2 cellular contexts compared by ENCODE assay signal in the genomic region with DNA sequence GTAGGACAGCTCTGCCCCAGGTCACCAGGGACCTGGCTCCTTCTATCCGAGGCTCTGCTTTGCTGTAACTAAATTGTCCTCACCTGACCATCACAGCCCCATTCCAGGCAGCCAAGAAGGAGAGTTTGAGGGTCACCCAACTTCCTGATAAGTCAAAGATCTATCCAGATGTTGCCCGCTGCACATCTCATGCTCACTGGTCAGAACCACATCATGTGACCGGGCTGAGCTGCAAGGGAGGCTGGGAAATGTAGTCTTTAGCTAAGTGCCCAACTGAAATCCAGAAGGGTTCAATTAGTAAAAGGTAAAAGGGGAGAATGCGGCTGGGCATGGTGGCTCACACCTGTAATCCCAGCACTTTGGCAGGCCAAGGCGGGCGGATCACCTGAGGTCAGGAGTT.
TF ChIP-seq lines count a peak whose summit lies in the region.

No MANE protein-coding gene starts in this region.

TF ChIP-seq in A549, 52 proteins besides CTCF, POLR2A, EP300 and RAD21:
- TF ChIP-seq ZSCAN20 (CRISPR knock-in tag; IDR thresholded peaks at IDR 0.05), result no peak
- peak; percentile 36; the same call in 1 of the 2 replicates for TF ChIP-seq USF2 (IDR thresholded peaks at IDR 0.05)

TF ChIP-seq in H1, 55 proteins besides CTCF, POLR2A, EP300 and RAD21:
- TF ChIP-seq NRF1 (IDR thresholded peaks at IDR 0.05; ENCODE audit: low read depth, low read length) (no peak), CHD2 (IDR thresholded peaks at IDR 0.05; ENCODE audit: low read length) (0 out of 2 replicates have a peak, but pooled peaks have one; percentile 31), SP1 (IDR thresholded peaks at IDR 0.05; ENCODE audit: low read depth, low read length) (no peak), SIX5 (IDR thresholded peaks at IDR 0.05; ENCODE audit: low read depth, low read length) (peak; percentile 68), CEBPB (IDR thresholded peaks at IDR 0.05; ENCODE audit: low read depth, low read length) (no peak), MAFK (IDR thresholded peaks at IDR 0.05; ENCODE audit: low read depth, low read length) (no peak), ATF3 (IDR thresholded peaks at IDR 0.05; ENCODE audit: insufficient read depth, low read depth, low read length) (peak; percentile 75; the same call in 1 of the 2 replicates), PHF8 (conservative IDR thresholded peaks at IDR 0.05; ENCODE audit: low read depth, low read length) (no peak), EGR1 (IDR thresholded peaks at IDR 0.05; ENCODE audit: borderline replicate concordance, low read depth, low read length) (no peak), USF2 (IDR thresholded peaks at IDR 0.05; ENCODE audit: low read length) (peak; percentile 91), SP2 (IDR thresholded peaks at IDR 0.05; ENCODE audit: low read length) (no peak), POLR2AphosphoS5 (IDR thresholded peaks at IDR 0.05; ENCODE audit: low read depth, low read length) (no peak)
